In genomic region chr14:34714320-34715107, GRCh38 we compare ENCODE assay signal across 8 cellular contexts. TPM values are rescaled to one million over a fixed set of nuclear protein-coding genes. Genes with fewer than 3 reads are reported as not detected.
A peak's percentile ranks its signal among the peaks of the same experiment; 100 is the strongest.
DNase-seq lines count a peak whose midpoint lies in the region; ATAC-seq, FAIRE-seq and TF ChIP-seq lines count a peak whose summit lies in the region.

Gene CFL2 (minus strand): TSS chr14:34714593. CDS start chr14:34714540, 53 bp downstream.

- POLR2A ChIA-PET in HepG2 (lab: Yijun Ruan, JAX) = interaction anchor here (0.7 to 5.4 kb wide), 17 partner anchors 8 to 1112 kb away, joined by 3 to 61 read pairs (median 5); partner anchors contain the start of genes BRMS1L, NFKBIA, PSMA6 and SRP54

- H3K4me3 Mint-ChIP-seq in dendritic cell treated with granulocyte-macrophage colony-stimulating factor and Interleukin-4, amounts not matched to agents 40 ng/mL and 50 ng/mL, for 4 days = peak within 1 kb of the TSS; percentile 80

- no peak for TF ChIP-seq CTCF in BE2C (IDR thresholded peaks at IDR 0.05; ENCODE audit: low read depth, low read length)
- no peak; the same call in 1 of the 2 replicates for TF ChIP-seq CTCF in HepG2 (CRISPR knock-in tag; IDR thresholded peaks at IDR 0.05)

- H3K27ac Mint-ChIP-seq in dendritic cell treated with granulocyte-macrophage colony-stimulating factor and Interleukin-4, amounts not matched to agents 40 ng/mL and 50 ng/mL, for 4 days = peak within 1 kb of the TSS; percentile 88

- under 1% methylated on average over 64 of the region's 75 CpGs for WGBS in HepG2 (ENCODE audit: low lambda C conversion rate)

- peaks cover 14% of the 10 kb centered on the region for H3K36me3 Mint-ChIP-seq in dendritic cell treated with granulocyte-macrophage colony-stimulating factor and Interleukin-4, amounts not matched to agents 40 ng/mL and 50 ng/mL, for 4 days (ENCODE audit: low read depth)

- H3K9ac ChIP-seq in HepG2 (ENCODE audit: insufficient read depth, low read depth, low read length) = peak within 1 kb of the TSS; percentile 92

- H3K4me2 ChIP-seq in HepG2 (ENCODE audit: low read depth, low read length) = peak within 1 kb of the TSS; percentile 82

- FAIRE-seq in HepG2 (lab: Jason Lieb, UNC) = no peak

- peak within 1 kb of the TSS; percentile 80 for H3K27ac ChIP-seq in HepG2 (ENCODE audit: extremely low read length, insufficient read depth, low read length)

- H3K36me3 ChIP-seq in BE2C = peaks cover 5% of the 10 kb centered on the region
- peaks cover 6 to 10% of the 10 kb centered on the region in 2 experiments; a peak in 3 of 5 replicates for H3K36me3 ChIP-seq in HepG2 (replicated peaks in 1 of 2; ENCODE audit: control insufficient read depth in 1 of 2, insufficient read depth in 2 of 2, low read length in 2 of 2)

- TF ChIP-seq EP300 in HepG2 (IDR thresholded peaks at IDR 0.05; ENCODE audit: low read depth in 2 of 2, low read length in 2 of 2) = peak in 1 of 2 experiments; percentile 28; a peak in 1 of 4 replicates
- TF ChIP-seq EP300 in HepG2 (CRISPR knock-in tag; IDR thresholded peaks at IDR 0.05; ENCODE audit: borderline replicate concordance) = peak; percentile 59

- H4K20me1 ChIP-seq in HepG2 (ENCODE audit: insufficient read depth, low read length) = no peaks in the 10 kb centered on the region

- peaks cover 6% of the 10 kb centered on the region for H3K27me3 Mint-ChIP-seq in dendritic cell treated with granulocyte-macrophage colony-stimulating factor and Interleukin-4, amounts not matched to agents 40 ng/mL and 50 ng/mL, for 4 days

- H3K4me1 Mint-ChIP-seq in dendritic cell treated with granulocyte-macrophage colony-stimulating factor and Interleukin-4, amounts not matched to agents 40 ng/mL and 50 ng/mL, for 4 days (ENCODE audit: low read depth) = peaks cover 7% of the 10 kb centered on the region

- H3K4me1 ChIP-seq in BE2C = peaks cover 18% of the 10 kb centered on the region
- H3K4me1 ChIP-seq in HepG2 (ENCODE audit: insufficient read depth, low read length) = peaks cover 38% of the 10 kb centered on the region

- H3K9me3 Mint-ChIP-seq in dendritic cell treated with granulocyte-macrophage colony-stimulating factor and Interleukin-4, amounts not matched to agents 40 ng/mL and 50 ng/mL, for 4 days = no peaks in the 10 kb centered on the region

- peak within 1 kb of the TSS; percentile 97 for H3K4me3 ChIP-seq in BE2C (ENCODE audit: low read depth, low read length)
- peak within 1 kb of the TSS; percentile 92 to 97 (median 96) for H3K4me3 ChIP-seq in HepG2 (replicated peaks in 1 of 3; ENCODE audit: insufficient read depth in 1 of 3, low read depth in 2 of 3, low read length in 3 of 3)

- peaks cover 21% of the 10 kb centered on the region for H3K79me2 ChIP-seq in HepG2 (ENCODE audit: insufficient read depth, low read length)

- in situ Hi-C loops in HepG2 (cut with HindIII; ENCODE audit: extremely low pct_ligation_motif_present, low pct_unique_long_range_greater_than_20kb) = no loop called here

- CTCF ChIA-PET in HepG2 (lab: Yijun Ruan, JAX; ENCODE audit: low intra/inter-chr PET ratio, low total read pairs) = no interaction called here

- BruUV-seq in HepG2 (replicated peaks; lab: Mats Ljungman, UMichigan) = no TSS peak

- peak; percentile 71 for TF ChIP-seq RAD21 in HepG2 (CRISPR knock-in tag; IDR thresholded peaks at IDR 0.05)

- peak; percentile 61 for ATAC-seq in HG03378 (IDR thresholded peaks at IDR 0.05; ENCODE audit: unreplicated experiment)
- peak; percentile 98 for ATAC-seq in HepG2

- H3K9me3 ChIP-seq in BE2C = no peaks in the 10 kb centered on the region
- H3K9me3 ChIP-seq in HepG2 (ENCODE audit: low read length) = no peaks in the 10 kb centered on the region

- H3K27me3 ChIP-seq in BE2C (no peaks in the 10 kb centered on the region), HepG2 (ENCODE audit: control insufficient read depth in 1 of 2, insufficient read depth in 2 of 2, low read length in 2 of 2) (peaks cover 0 to 11% of the 10 kb centered on the region in 2 experiments; a peak in 4 of 5 replicates)

- peak; percentile 95 for DNase-seq in BE2C
- DNase-seq in NCI-H510A treated with DMSO at 0.1 percent for 48 hours (lab: John Stamatoyannopoulos, UW) = peak; percentile 76
- peak; percentile 55 for DNase-seq in activated CD4-positive, alpha-beta T cell treated with anti-CD3 and anti-CD28 coated beads, Interleukin-2, amount 50 U/mL, for 1 hour
- DNase-seq in HepG2 (ENCODE audit: low spot score) = peak; percentile 86
- peak; percentile 52 to 59 for DNase-seq in stimulated activated CD4-positive, alpha-beta T cell treated with anti-CD3 and anti-CD28 coated beads, Interleukin-2, amount 100 ng/mL, for 48 hours

- H2AFZ ChIP-seq in HepG2 (ENCODE audit: low read length) = peak within 1 kb of the TSS; percentile 6

- TF ChIP-seq POLR2A in GM19193 (IDR thresholded peaks at IDR 0.05; ENCODE audit: extremely low read depth, insufficient read depth, insufficient read length) = peak; percentile 62
- TF ChIP-seq POLR2A in HepG2 (IDR thresholded peaks at IDR 0.05; ENCODE audit: insufficient read depth in 1 of 2, low read depth in 2 of 2, low read length in 2 of 2) = peak; percentile 83 to 85

- intact Hi-C loops in dendritic cell treated with granulocyte-macrophage colony-stimulating factor and Interleukin-4, amounts not matched to agents 40 ng/mL and 50 ng/mL, for 4 days (cut with micrococcal nuclease) = loop anchor here (5.0 kb wide), 1 partner anchor 87 kb away; no protein-coding TSS in a partner anchor
- intact Hi-C loops in HepG2 (cut with micrococcal nuclease; ENCODE audit: unreplicated experiment) = no loop called here

TF ChIP-seq in HepG2, 621 proteins besides CTCF, POLR2A, EP300 and RAD21 (continues in another document):
- peak; percentile 35; the same call in 1 of the 2 replicates for TF ChIP-seq ELF1 (CRISPR knock-in tag; IDR thresholded peaks at IDR 0.05)
- no peak for TF ChIP-seq PHB2 (IDR thresholded peaks at IDR 0.05; ENCODE audit: partially characterized antibody)
- no peak for TF ChIP-seq MAFG (CRISPR knock-in tag; IDR thresholded peaks at IDR 0.05)
- no peak for TF ChIP-seq HOXA7 (CRISPR knock-in tag; IDR thresholded peaks at IDR 0.05)
- no peak for TF ChIP-seq SNAI1 (CRISPR knock-in tag; IDR thresholded peaks at IDR 0.05; ENCODE audit: borderline replicate concordance)
- TF ChIP-seq ZNF180 (CRISPR knock-in tag; IDR thresholded peaks at IDR 0.05; ENCODE audit: borderline replicate concordance, low read depth) = 0 out of 2 replicates have a peak, but pooled peaks have one; percentile 37
- TF ChIP-seq ZBTB7B (CRISPR knock-in tag; IDR thresholded peaks at IDR 0.05) = peak; percentile 96
- no peak for TF ChIP-seq HDAC6 (IDR thresholded peaks at IDR 0.05; ENCODE audit: low read depth, low read length)
- 0 out of 2 replicates have a peak, but pooled peaks have one; percentile 10 for TF ChIP-seq ZBTB10 (CRISPR knock-in tag; IDR thresholded peaks at IDR 0.05; ENCODE audit: borderline replicate concordance)
- TF ChIP-seq ZNF563 (CRISPR knock-in tag; IDR thresholded peaks at IDR 0.05) = peak; percentile 99
- TF ChIP-seq BORCS8-MEF2B (CRISPR knock-in tag; IDR thresholded peaks at IDR 0.05) = peak; percentile 78; the same call in 1 of the 2 replicates
- TF ChIP-seq ARNT (IDR thresholded peaks at IDR 0.05) = no peak
- peak; percentile 88 for TF ChIP-seq MTA3 (CRISPR knock-in tag; IDR thresholded peaks at IDR 0.05)
- 0 out of 2 replicates have a peak, but pooled peaks have one; percentile 71 for TF ChIP-seq HOXD1 (CRISPR knock-in tag; IDR thresholded peaks at IDR 0.05)

RNA-seq across cellular contexts. Expression of gene CFL2, which starts in this region (rescaled TPM):
- 43.4 TPM for polyA plus RNA-seq in BE2C (2012; ENCODE audit: insufficient read depth, insufficient read length, low read depth)
- 158 and 301 TPM in 2 replicates for total RNA-seq in HepG2 (2016; rRNA removed; fragmentation: Illumina TruSeq; extraction: Trizol)
- 28.5 and 36.5 TPM in 2 replicates for total RNA-seq in HepG2 (2016; cell fraction: cytosol; rRNA removed; fragmentation: Illumina TruSeq; extraction: Trizol; ENCODE audit: low read depth)
- total RNA-seq in HepG2 (2016; cell fraction: insoluble cytoplasmic fraction; rRNA removed; fragmentation: Illumina TruSeq; extraction: Trizol) = 158 and 295 TPM in 2 replicates
- total RNA-seq in HepG2 (2016; cell fraction: membrane; rRNA removed; fragmentation: Illumina TruSeq; extraction: Trizol) = 108 and 127 TPM in 2 replicates
- total RNA-seq in HepG2 (2016; cell fraction: nucleus; rRNA removed; fragmentation: Illumina TruSeq; extraction: Trizol) = 85.5 and 89.1 TPM in 2 replicates
- polyA plus RNA-seq in HepG2 (2011; rRNA removed) = 68.8 and 114 TPM in 2 replicates
- 44.2 and 78.0 TPM in 2 replicates for polyA plus RNA-seq in HepG2 (2011; cell fraction: cytosol; rRNA removed)
- 22.8 and 33.8 TPM in 2 replicates for polyA plus RNA-seq in HepG2 (2011; cell fraction: nucleus; rRNA removed)
- polyA plus RNA-seq in HepG2 (2012) = 145 and 207 TPM in 2 replicates
- 96.7 and 98.0 TPM in 2 replicates for polyA plus RNA-seq in HepG2 (2016; cell fraction: cytosol; fragmentation: Illumina TruSeq; extraction: Trizol; ENCODE audit: low read depth)
- 414 and 424 TPM in 2 replicates for polyA plus RNA-seq in HepG2 (2016; cell fraction: insoluble cytoplasmic fraction; fragmentation: Illumina TruSeq; extraction: Trizol; ENCODE audit: low read depth)
- 172 and 187 TPM in 2 replicates for polyA plus RNA-seq in HepG2 (2016; cell fraction: membrane; fragmentation: Illumina TruSeq; extraction: Trizol; ENCODE audit: low read depth)
- 152 and 161 TPM in 2 replicates for polyA plus RNA-seq in HepG2 (2016; cell fraction: nucleus; fragmentation: Illumina TruSeq; extraction: Trizol; ENCODE audit: insufficient read depth, low read depth)
- 34.1 and 43.7 TPM in 2 replicates for polyA minus RNA-seq in HepG2 (2011; rRNA and poly(A)+ RNA removed; ENCODE audit: low replicate concordance)
- polyA minus RNA-seq in HepG2 (2011; cell fraction: cytosol; rRNA and poly(A)+ RNA removed) = 94.3 and 108 TPM in 2 replicates
- 50.5 and 53.0 TPM in 2 replicates for polyA minus RNA-seq in HepG2 (2011; cell fraction: nucleus; rRNA and poly(A)+ RNA removed)

Comparison
In these comparisons a context has a peak if more than half of its experiments do, and no peak if none do; other contexts are left out.
1. Peak in every context shown above with its lines: DNase-seq, ATAC-seq, H3K4me3 ChIP-seq and H3K27ac ChIP-seq.